ENCODE assay signal across 32 cellular contexts in genomic region chr4:108400309-108400708, GRCh38.
"Had no signal": no experiment of that assay in that cellular context is flagged by ENCODE, and none has a peak within 500 bp of the region (broad histone marks: within the 10 kb centered on the region; RNA-seq: fewer than 3 reads in every experiment).

No MANE protein-coding gene starts in this region.

- H3K36me3 ChIP-seq: MG63 had no signal

- H3K9me3 ChIP-seq: MG63 had no signal

- H3K27me3 ChIP-seq: MG63 had no signal

- H3K4me3 ChIP-seq: MG63 had no signal

- DNase-seq: Kasumi-1, MG63, MM.1S, MV-4-11, NCI-H1048, NCI-H1092, NCI-H1092 treated with DMSO at 0.1 percent for 48 hours, NCI-H1105, NCI-H1105 treated with DMSO at 0.1 percent for 48 hours, NCI-H1417 treated with DMSO at 0.1 percent for 48 hours, NCI-H1436, NCI-H1436 treated with DMSO at 0.1 percent for 48 hours, NCI-H146, NCI-H1694, NCI-H1694 treated with DMSO at 0.1 percent for 48 hours, NCI-H187, NCI-H187 treated with DMSO at 0.1 percent for 48 hours, NCI-H1930, NCI-H2029, NCI-H2029 treated with DMSO at 0.1 percent for 48 hours, NCI-H2081, NCI-H2081 treated with DMSO at 0.1 percent for 48 hours, NCI-H2107, NCI-H2171, NCI-H2171 treated with DMSO at 0.1 percent for 48 hours, NCI-H226, NCI-H345, NCI-H446, NCI-H446 treated with DMSO at 0.1 percent for 48 hours, NCI-H510A, NCI-H510A treated with DMSO at 0.1 percent for 48 hours, NCI-H524 treated with DMSO at 0.1 percent for 48 hours had no signal
